Comparison of ENCODE assay signal across 12 cellular contexts in the genomic region with DNA sequence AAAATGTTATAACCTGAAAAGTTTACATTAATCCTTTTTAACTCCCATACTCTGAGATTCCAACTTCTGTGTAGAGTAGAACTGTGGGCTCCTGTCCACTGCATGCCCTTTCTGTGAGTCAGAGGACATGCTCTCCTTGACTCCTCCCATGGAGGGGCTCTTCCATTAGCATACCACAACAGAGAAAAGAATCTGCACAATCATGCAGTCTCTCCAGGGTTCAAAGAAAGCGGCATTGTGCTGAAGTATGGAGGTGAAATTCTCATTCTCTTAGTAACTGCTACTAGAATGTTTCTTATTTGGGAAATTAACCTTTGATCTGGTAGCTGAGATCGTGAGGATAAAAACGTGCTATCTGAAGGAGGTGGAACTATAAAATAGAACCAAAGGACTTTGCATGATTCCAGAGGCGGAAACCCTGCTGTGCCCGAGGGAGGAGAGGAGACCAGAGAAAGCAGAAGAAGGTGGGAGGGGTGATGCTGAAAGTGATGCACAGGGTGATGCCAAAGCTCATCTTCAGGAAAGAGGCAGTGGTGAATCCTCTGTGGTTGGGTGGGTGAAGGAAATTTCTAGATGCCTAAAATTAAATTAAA.
DNase-seq lines count a peak whose midpoint lies in the region; ATAC-seq and TF ChIP-seq lines count a peak whose summit lies in the region.
"Had no signal": no experiment of that assay in that cellular context is flagged by ENCODE, and none has a peak within 500 bp of the region (broad histone marks: within the 10 kb centered on the region; RNA-seq: fewer than 3 reads in every experiment).

No MANE protein-coding gene starts in this region.

- H3F3A ChIP-seq in GM23338 (replicated peaks; ENCODE audit: low read depth), result no peaks in the 10 kb centered on the region

- H3K27me3 Mint-ChIP-seq in GM23338 (ENCODE audit: insufficient read depth, low read depth, poor library complexity), result peaks cover 4% of the 10 kb centered on the region
- H3K27me3 Mint-ChIP-seq: activated CD4-positive, alpha-beta memory T cell treated with anti-CD3 and anti-CD28 coated beads, Interleukin-2, amount 10 ng/mL, durations not matched to agents 7 days and 5 days; naive B cell had no signal

- H3K36me3 Mint-ChIP-seq in GM23338 (ENCODE audit: low read depth), result peaks cover 22% of the 10 kb centered on the region

- peaks cover 23% of the 10 kb centered on the region for H3K4me1 ChIP-seq in GM23338 (ENCODE audit: insufficient read depth)

- H4K20me1 ChIP-seq in GM23338 (replicated peaks; ENCODE audit: insufficient read depth), result no peaks in the 10 kb centered on the region

- peaks cover 32% of the 10 kb centered on the region for H3K9me3 Mint-ChIP-seq in GM23338

- peak; percentile 97 for ATAC-seq in GM23338

- H3K4me1 Mint-ChIP-seq in GM23338, result peaks cover 30% of the 10 kb centered on the region
- H3K4me1 Mint-ChIP-seq: activated CD4-positive, alpha-beta memory T cell treated with anti-CD3 and anti-CD28 coated beads, Interleukin-2, amount 10 ng/mL, durations not matched to agents 7 days and 5 days; naive B cell had no signal

- peak overlapping the region; percentile 96 for H3K27ac Mint-ChIP-seq in GM23338
- H3K27ac Mint-ChIP-seq: activated CD4-positive, alpha-beta memory T cell treated with anti-CD3 and anti-CD28 coated beads, Interleukin-2, amount 10 ng/mL, durations not matched to agents 7 days and 5 days; naive B cell had no signal

- peak overlapping the region; percentile 13; the same call in 1 of the 2 replicates for H3K4me2 ChIP-seq in GM23338

- in situ Hi-C loops in SK-MEL-5 (cut with HindIII; ENCODE audit: low pct_unique_long_range_greater_than_20kb, low sequenced_read_pairs), result no loop called here

- DNase-seq in GM23338 (ENCODE audit: low spot score) (peak; percentile 64), SK-MEL-5 (ENCODE audit: low read depth, low spot score) (peak; percentile 28), iPS-NIHi11 (ENCODE audit: low spot score) (peak; percentile 84), retinal pigment epithelial cell (ENCODE audit: low read depth) (peak; percentile 34), HUDEP-2 (lab: John Stamatoyannopoulos, UW; ENCODE audit: unreplicated experiment in 76 of 76) (no peak), NCI-H128 (lab: John Stamatoyannopoulos, UW; ENCODE audit: unreplicated experiment) (no peak), NCI-H446 (lab: John Stamatoyannopoulos, UW) (no peak), NCI-H1417 (lab: John Stamatoyannopoulos, UW) (no peak)
- DNase-seq: activated CD4-positive, alpha-beta memory T cell treated with anti-CD3 and anti-CD28 coated beads, Interleukin-2, amount 10 ng/mL, durations not matched to agents 7 days and 5 days; activated gamma-delta T cell; naive B cell; small intestine had no signal

- peaks cover 15% of the 10 kb centered on the region; the same call in 1 of the 2 replicates for H3K9me2 ChIP-seq in GM23338 (ENCODE audit: insufficient read depth)

- no peaks in the 10 kb centered on the region for H3K27me3 ChIP-seq in GM23338 (ENCODE audit: insufficient read depth)

- TF ChIP-seq CTCF in GM23338 (conservative IDR thresholded peaks at IDR 0.05; ENCODE audit: low read depth in 2 of 2), result no peak
- no peak for TF ChIP-seq CTCF in retinal pigment epithelial cell (conservative IDR thresholded peaks at IDR 0.05; ENCODE audit: low read depth, low read length)

- H3K79me2 ChIP-seq in GM23338 (replicated peaks; ENCODE audit: insufficient read depth), result no peaks in the 10 kb centered on the region

- H2AFZ ChIP-seq in GM23338, result no peak overlapping the region

- H3K36me3 ChIP-seq in GM23338 (ENCODE audit: insufficient read depth), result no peaks in the 10 kb centered on the region; the same call in 1 of the 2 replicates

- H3K4me3 ChIP-seq in GM23338, result no peak overlapping the region
- no peak overlapping the region for H3K4me3 ChIP-seq in retinal pigment epithelial cell (ENCODE audit: low read length)

- H3K27ac ChIP-seq in GM23338 (ENCODE audit: low read depth), result no peak overlapping the region

- peak overlapping the region; percentile 28 for H3K4me3 Mint-ChIP-seq in GM23338
- H3K4me3 Mint-ChIP-seq: activated CD4-positive, alpha-beta memory T cell treated with anti-CD3 and anti-CD28 coated beads, Interleukin-2, amount 10 ng/mL, durations not matched to agents 7 days and 5 days; naive B cell had no signal

TF ChIP-seq in GM23338, 12 proteins besides CTCF, POLR2A, EP300 and RAD21 (continues in another document):
- TF ChIP-seq POLR2AphosphoS5 (IDR thresholded peaks at IDR 0.05; ENCODE audit: low read depth), result no peak
- no peak for TF ChIP-seq CREB1 (CRISPR knock-in tag; IDR thresholded peaks at IDR 0.05; ENCODE audit: low read depth)
- no peak for TF ChIP-seq JUNB (IDR thresholded peaks at IDR 0.05; ENCODE audit: unreplicated experiment)
- TF ChIP-seq ETS1 (IDR thresholded peaks at IDR 0.05), result no peak
- TF ChIP-seq REST (IDR thresholded peaks at IDR 0.05; ENCODE audit: unreplicated experiment), result no peak
- TF ChIP-seq EZH2phosphoT487 (IDR thresholded peaks at IDR 0.05; ENCODE audit: unreplicated experiment), result no peak

Comparison
In these comparisons a context has a peak if more than half of its experiments do, and no peak if none do; other contexts are left out.
1. DNase-seq: peak in GM23338 (single experiment), SK-MEL-5 (single experiment), iPS-NIHi11 (single experiment) and retinal pigment epithelial cell (single experiment); none in HUDEP-2 (0 of 76), NCI-H128 (single experiment), NCI-H446 (0 of 2) and NCI-H1417 (0 of 3).